ENCODE assay signal across 24 cellular contexts in genomic region chr5:180205936-180206335, GRCh38.
"Had no signal": no experiment of that assay in that cellular context is flagged by ENCODE, and none has a peak within 500 bp of the region (broad histone marks: within the 10 kb centered on the region; RNA-seq: fewer than 3 reads in every experiment).

No MANE protein-coding gene starts in this region.

- ATAC-seq: left colon; left lung; lower lobe of right lung; naive thymus-derived CD8-positive, alpha-beta T cell; pancreas; right cardiac atrium; sciatic nerve; stimulated activated naive B cell treated with anti-CD40 and anti-IgM and Interleukin-4, amounts not matched to agents 10 μg/mL and 1 μg/mL and 100 μg/mL, for 72 hours; stimulated activated naive CD8-positive, alpha-beta T cell treated with anti-CD3 and anti-CD28 coated beads, Interleukin-15, Interleukin-2, amounts not matched to agents 100 U/mL and 50 U/mL, for 24 hours had no signal

- DNase-seq: immature natural killer cell; kidney; left colon; left lung; lower lobe of right lung; mammary epithelial cell; mesenchymal stem cell; naive thymus-derived CD8-positive, alpha-beta T cell; nucleus accumbens; pancreas; posterior cingulate gyrus; retina; right cardiac atrium; stimulated activated CD4-positive, alpha-beta T cell treated with anti-CD3 and anti-CD28 coated beads, Interleukin-12 subunit alpha, Interleukin-12 subunit beta, amount 100 ng/mL, for 4 hours; stimulated activated CD4-positive, alpha-beta T cell treated with anti-CD3 and anti-CD28 coated beads, Interleukin-15, amount 100 ng/mL, for 24 hours; stimulated activated CD4-positive, alpha-beta T cell treated with anti-CD3 and anti-CD28 coated beads, Interleukin-2, amount 100 ng/mL, for 24 hours; stimulated activated CD4-positive, alpha-beta T cell treated with anti-CD3 and anti-CD28 coated beads, Interleukin-4, amount 100 ng/mL, for 1 hour; stimulated activated naive B cell treated with anti-CD40 and anti-IgM and Interleukin-4, amounts not matched to agents 10 μg/mL and 1 μg/mL and 100 μg/mL, for 72 hours; stimulated activated naive CD8-positive, alpha-beta T cell treated with anti-CD3 and anti-CD28 coated beads, Interleukin-15, Interleukin-2, amounts not matched to agents 100 U/mL and 50 U/mL, for 24 hours; stomach; tibial artery; trophoblast cell; uterus had no signal
